10 cellular contexts compared by ENCODE assay signal in genomic region chr7:108347616-108348015, GRCh38.
DNase-seq lines count a peak whose midpoint lies in the region; ATAC-seq and TF ChIP-seq lines count a peak whose summit lies in the region.
"Had no signal": no experiment of that assay in that cellular context is flagged by ENCODE, and none has a peak within 500 bp of the region (broad histone marks: within the 10 kb centered on the region; RNA-seq: fewer than 3 reads in every experiment).

No MANE protein-coding gene starts in this region.

- no peak overlapping the region for H2BK5ac ChIP-seq in mesenchymal stem cell (ENCODE audit: low read depth, low read length, poor library complexity, severe bottlenecking)

- H2BK15ac ChIP-seq in mesenchymal stem cell (ENCODE audit: low read depth, poor library complexity, severe bottlenecking), result no peak overlapping the region

- H3K27me3 ChIP-seq in mesenchymal stem cell (ENCODE audit: control insufficient read depth in 1 of 2, insufficient read depth in 1 of 2, low read length in 2 of 2) (no peaks in the 10 kb centered on the region), uterus (no peaks in the 10 kb centered on the region)

- H3K36me3 ChIP-seq in mesenchymal stem cell (ENCODE audit: control insufficient read depth in 1 of 2, insufficient read depth in 2 of 2, low read depth in 1 of 2, low read length in 2 of 2) (no peaks in the 10 kb centered on the region), uterus (no peaks in the 10 kb centered on the region)

- H3K18ac ChIP-seq in mesenchymal stem cell (ENCODE audit: low read depth in 1 of 2, low read length in 2 of 2), result no peak overlapping the region

- H4K8ac ChIP-seq in mesenchymal stem cell (ENCODE audit: low read length), result no peak overlapping the region

- H3K79me1 ChIP-seq in mesenchymal stem cell (replicated peaks; ENCODE audit: low read length, poor library complexity, severe bottlenecking), result no peaks in the 10 kb centered on the region

- no peak overlapping the region for H3K4ac ChIP-seq in mesenchymal stem cell (ENCODE audit: low read depth in 1 of 2, low read length in 2 of 2)

- H3K23ac ChIP-seq in mesenchymal stem cell (ENCODE audit: low read length in 2 of 2), result no peak overlapping the region

- DNase-seq in ELR (ENCODE audit: low read depth), result peak; percentile 53
- peak; percentile 27 for DNase-seq in NB4 (ENCODE audit: low read depth)
- DNase-seq in choroid plexus epithelial cell (ENCODE audit: low read depth), result peak; percentile 81
- peak; percentile 26 for DNase-seq in mesenchymal stem cell
- DNase-seq in uterus, result no peak
- no peak for DNase-seq in NCI-H2196 treated with DMSO at 0.1 percent for 48 hours (lab: John Stamatoyannopoulos, UW; ENCODE audit: unreplicated experiment)
- DNase-seq: NCI-H774; stimulated activated naive CD4-positive, alpha-beta T cell treated with Interleukin-2 at 50 U/mL for 16 hours had no signal

- ATAC-seq in HG03342 (IDR thresholded peaks at IDR 0.05; ENCODE audit: unreplicated experiment), result no peak
- no peak for ATAC-seq in GM21619 (IDR thresholded peaks at IDR 0.05; ENCODE audit: unreplicated experiment)

- TF ChIP-seq CTCF in NB4 (IDR thresholded peaks at IDR 0.05; ENCODE audit: low read depth, low read length), result no peak
- TF ChIP-seq CTCF in choroid plexus epithelial cell (conservative IDR thresholded peaks at IDR 0.05; ENCODE audit: low read depth, low read length), result no peak
- TF ChIP-seq CTCF in uterus (IDR thresholded peaks at IDR 0.05), result no peak

- no peak overlapping the region for H2AFZ ChIP-seq in mesenchymal stem cell (ENCODE audit: low read depth, low read length)

- H3K9ac ChIP-seq in mesenchymal stem cell (ENCODE audit: low read length), result no peak overlapping the region

- H3K14ac ChIP-seq in mesenchymal stem cell (ENCODE audit: low read length in 2 of 2), result no peak overlapping the region

- 5% methylated on average over 2 of the region's 2 CpGs for WGBS in mesenchymal stem cell

- no peak overlapping the region for H2BK12ac ChIP-seq in mesenchymal stem cell (ENCODE audit: low read length in 2 of 2)

- intact Hi-C loops in uterus (cut with DNase I; ENCODE audit: low total_unique reads), result no loop called here

- no peaks in the 10 kb centered on the region for H3K9me3 ChIP-seq in mesenchymal stem cell (ENCODE audit: control insufficient read depth, low read length)
- H3K9me3 ChIP-seq in uterus, result no peaks in the 10 kb centered on the region

- TF ChIP-seq POLR2A in NB4 (IDR thresholded peaks at IDR 0.05; ENCODE audit: extremely low read depth, insufficient read length) (no peak), uterus (IDR thresholded peaks at IDR 0.05) (no peak)

- H3K4me2 ChIP-seq in mesenchymal stem cell (ENCODE audit: low read length, poor library complexity, severe bottlenecking), result no peak overlapping the region

- H4K91ac ChIP-seq in mesenchymal stem cell (ENCODE audit: low read length), result no peak overlapping the region

- no peak overlapping the region for H3K27ac ChIP-seq in mesenchymal stem cell (ENCODE audit: low read length, poor library complexity, severe bottlenecking)
- H3K27ac ChIP-seq in uterus, result no peak overlapping the region

- no peak overlapping the region for H2AK5ac ChIP-seq in mesenchymal stem cell (ENCODE audit: low read length, severe bottlenecking)

- no peak overlapping the region for H2BK120ac ChIP-seq in mesenchymal stem cell (ENCODE audit: low read depth, low read length)

- no peaks in the 10 kb centered on the region for H3K4me1 ChIP-seq in mesenchymal stem cell (ENCODE audit: control insufficient read depth, insufficient read depth, low read depth, low read length)
- no peaks in the 10 kb centered on the region for H3K4me1 ChIP-seq in uterus

- H3K4me3 ChIP-seq in NB4 (ENCODE audit: low read depth, low read length), result no peak overlapping the region
- H3K4me3 ChIP-seq in choroid plexus epithelial cell (ENCODE audit: low read depth, low read length), result no peak overlapping the region
- no peak overlapping the region for H3K4me3 ChIP-seq in mesenchymal stem cell (ENCODE audit: insufficient read depth in 1 of 2, low read depth in 1 of 2, low read length in 2 of 2)
- no peak overlapping the region for H3K4me3 ChIP-seq in uterus

Comparison
In these comparisons a context has a peak if more than half of its experiments do, and no peak if none do; other contexts are left out.
1. DNase-seq: peak in ELR (single experiment), NB4 (single experiment), choroid plexus epithelial cell (single experiment) and mesenchymal stem cell (single experiment); none in uterus (0 of 2) and NCI-H2196 treated with DMSO at 0.1 percent for 48 hours (single experiment).